Comparison of ENCODE assay signal across 15 cellular contexts in the genomic region with DNA sequence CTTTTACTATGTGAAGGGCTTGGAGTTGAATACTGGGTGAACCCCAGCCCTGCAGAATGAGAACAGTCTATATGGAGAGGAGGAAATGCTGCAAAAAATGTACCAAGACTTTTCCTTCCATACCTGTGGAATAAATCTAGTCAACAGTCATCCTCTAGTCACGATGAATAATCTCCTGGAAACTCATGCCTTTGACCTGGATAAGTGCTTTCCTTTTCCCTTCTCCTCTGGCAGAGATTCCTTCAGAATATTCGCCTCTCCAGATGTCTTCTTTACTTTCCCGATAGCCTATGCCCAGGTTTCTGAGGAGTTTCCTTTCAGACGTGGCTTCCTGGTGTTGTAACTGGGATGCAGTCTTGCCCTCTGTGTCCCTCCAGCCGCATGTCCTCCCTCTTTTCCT. TPM values are rescaled to one million over a fixed set of nuclear protein-coding genes. Genes with fewer than 3 reads are reported as not detected.
DNase-seq lines count a peak whose midpoint lies in the region; ATAC-seq and FAIRE-seq lines count a peak whose summit lies in the region.
"Had no signal": no experiment of that assay in that cellular context is flagged by ENCODE, and none has a peak within 500 bp of the region (broad histone marks: within the 10 kb centered on the region; RNA-seq: fewer than 3 reads in every experiment).

No MANE protein-coding gene starts in this region.

- peak overlapping the region; percentile 96 for H3K27ac ChIP-seq in effector memory CD4-positive, alpha-beta T cell (ENCODE audit: insufficient read depth, low read length, poor library complexity, severe bottlenecking)
- H3K27ac ChIP-seq in small intestine (ENCODE audit: low read depth in 1 of 2, low read length in 1 of 2): peak overlapping the region in 1 of 2 donors; percentile 83
- H3K27ac ChIP-seq: parathyroid adenoma had no signal

- peak overlapping the region; percentile 92 for H3K27ac Mint-ChIP-seq in T-helper 1 cell treated with Interleukin-12 subunit alpha and Interleukin-12 subunit beta and Interleukin-4 antibody, amounts not matched to agents 30 μg/mL and 1 μg/mL, for 36 hours
- H3K27ac Mint-ChIP-seq: activated B cell treated with CpG ODN at 0.5 μM for 24 hours, IgD-negative memory B cell had no signal

- H3K4me3 ChIP-seq in effector memory CD4-positive, alpha-beta T cell (ENCODE audit: insufficient read depth, low read depth, low read length, poor library complexity, severe bottlenecking): no peak overlapping the region
- H3K4me3 ChIP-seq in small intestine (ENCODE audit: low read depth in 1 of 2, low read length in 2 of 2): no peak overlapping the region
- H3K4me3 ChIP-seq: esophagus squamous epithelium had no signal

- FAIRE-seq in small intestine (lab: Jason Lieb, UNC): no peak

- H3K9me3 ChIP-seq in effector memory CD4-positive, alpha-beta T cell (ENCODE audit: control insufficient read depth, low read length): no peaks in the 10 kb centered on the region
- H3K9me3 ChIP-seq in small intestine (ENCODE audit: control insufficient read depth, low read depth): no peaks in the 10 kb centered on the region
- H3K9me3 ChIP-seq: esophagus squamous epithelium had no signal

- no peaks in the 10 kb centered on the region for H3K36me3 Mint-ChIP-seq in T-helper 1 cell treated with Interleukin-12 subunit alpha and Interleukin-12 subunit beta and Interleukin-4 antibody, amounts not matched to agents 30 μg/mL and 1 μg/mL, for 36 hours (ENCODE audit: low read depth)
- H3K36me3 Mint-ChIP-seq: IgD-negative memory B cell had no signal

- ATAC-seq in sciatic nerve: no peak

- H3K27me3 ChIP-seq in effector memory CD4-positive, alpha-beta T cell (replicated peaks; ENCODE audit: control insufficient read depth, insufficient read depth, low read length, poor library complexity, severe bottlenecking): no peaks in the 10 kb centered on the region
- no peaks in the 10 kb centered on the region for H3K27me3 ChIP-seq in small intestine (ENCODE audit: control insufficient read depth in 2 of 2, insufficient read depth in 2 of 2, low read length in 2 of 2)

- no peak for DNase-seq in T-helper 1 cell
- peak; percentile 52 for DNase-seq in RKO (ENCODE audit: low spot score)
- no peak for DNase-seq in effector memory CD4-positive, alpha-beta T cell
- DNase-seq in small intestine: peak; percentile 44
- DNase-seq in SIG-M5 (lab: John Stamatoyannopoulos, UW): no peak
- no peak for DNase-seq in stimulated activated CD4-positive, alpha-beta T cell treated with anti-CD3 and anti-CD28 coated beads, Interleukin-2, amount 100 ng/mL, for 24 hours
- DNase-seq in sciatic nerve (ENCODE audit: low spot score): no peak
- DNase-seq: 8988T, activated B cell treated with CpG ODN at 0.5 μM for 24 hours, anterior cingulate cortex, esophagus squamous epithelium, NCI-H2171 treated with DMSO at 0.1 percent for 48 hours had no signal

- peaks cover 44% of the 10 kb centered on the region for H3K4me1 ChIP-seq in effector memory CD4-positive, alpha-beta T cell (ENCODE audit: control insufficient read depth, insufficient read depth, low read length, poor library complexity, severe bottlenecking)
- peaks cover 8 to 23% of the 10 kb centered on the region in 2 donors for H3K4me1 ChIP-seq in small intestine (ENCODE audit: control insufficient read depth in 2 of 2, insufficient read depth in 1 of 2, low read depth in 1 of 2, low read length in 1 of 2)

- H3K36me3 ChIP-seq in effector memory CD4-positive, alpha-beta T cell (ENCODE audit: control insufficient read depth, insufficient read depth, low read length): no peaks in the 10 kb centered on the region
- no peaks in the 10 kb centered on the region for H3K36me3 ChIP-seq in small intestine (ENCODE audit: control insufficient read depth in 2 of 2, insufficient read depth in 2 of 2, low read length in 2 of 2)
- H3K36me3 ChIP-seq: esophagus squamous epithelium had no signal

- H3K9me3 Mint-ChIP-seq in T-helper 1 cell treated with Interleukin-12 subunit alpha and Interleukin-12 subunit beta and Interleukin-4 antibody, amounts not matched to agents 30 μg/mL and 1 μg/mL, for 36 hours: no peaks in the 10 kb centered on the region
- H3K9me3 Mint-ChIP-seq: activated B cell treated with CpG ODN at 0.5 μM for 24 hours, IgD-negative memory B cell had no signal

- no peaks in the 10 kb centered on the region for H3K27me3 Mint-ChIP-seq in T-helper 1 cell treated with Interleukin-12 subunit alpha and Interleukin-12 subunit beta and Interleukin-4 antibody, amounts not matched to agents 30 μg/mL and 1 μg/mL, for 36 hours (ENCODE audit: low read depth)
- H3K27me3 Mint-ChIP-seq: activated B cell treated with CpG ODN at 0.5 μM for 24 hours, IgD-negative memory B cell had no signal

- H3K4me3 Mint-ChIP-seq in T-helper 1 cell treated with Interleukin-12 subunit alpha and Interleukin-12 subunit beta and Interleukin-4 antibody, amounts not matched to agents 30 μg/mL and 1 μg/mL, for 36 hours: peak overlapping the region; percentile 8
- H3K4me3 Mint-ChIP-seq: activated B cell treated with CpG ODN at 0.5 μM for 24 hours, IgD-negative memory B cell had no signal

- 33 to 55% (median 53%) methylated on average over 5 of the region's 5 CpGs for WGBS in small intestine, 3 donors

- H3K4me1 Mint-ChIP-seq in T-helper 1 cell treated with Interleukin-12 subunit alpha and Interleukin-12 subunit beta and Interleukin-4 antibody, amounts not matched to agents 30 μg/mL and 1 μg/mL, for 36 hours (ENCODE audit: low read depth): peaks cover 94% of the 10 kb centered on the region

- intact Hi-C loops in sciatic nerve (cut with DNase I): loop anchor here (10.0 kb wide), 3 partner anchors 47 to 577 kb away; a partner anchor contains a TSS

RNA-seq across cellular contexts. Expression of a gene that starts 28.1 kb away (rescaled TPM):
- 100 to 1,000 TPM in 1 of 3 donors, 10 to 100 TPM in 2; 46.6 to 140 (median 96.7) TPM for polyA plus RNA-seq in small intestine
- 222 TPM for total RNA-seq in sciatic nerve

Comparison
In these comparisons a context has a peak if more than half of its experiments do, and no peak if none do; other contexts are left out.
1. DNase-seq: peak in RKO (single experiment) and small intestine (single experiment); none in T-helper 1 cell (0 of 5), effector memory CD4-positive, alpha-beta T cell (0 of 3), SIG-M5 (single experiment), stimulated activated CD4-positive, alpha-beta T cell treated with anti-CD3 and anti-CD28 coated beads, Interleukin-2, amount 100 ng/mL, for 24 hours (0 of 2) and sciatic nerve (single experiment).